In genomic region chr7:75761801-75762200, GRCh38 we compare ENCODE assay signal across 17 cellular contexts. TPM values are rescaled to one million over a fixed set of nuclear protein-coding genes. Genes with fewer than 3 reads are reported as not detected.
"Had no signal": no experiment of that assay in that cellular context is flagged by ENCODE, and none has a peak within 500 bp of the region (broad histone marks: within the 10 kb centered on the region; RNA-seq: fewer than 3 reads in every experiment).

No MANE protein-coding gene starts in this region.

RNA-seq across cellular contexts. Expression of gene CCL26, which starts 10.2 kb away (rescaled TPM):
- total RNA-seq: kidney epithelial cell, lung, mesothelial cell of epicardium, mononuclear cell, natural killer cell, occipital lobe, osteocyte, progenitor cell of endocrine pancreas, pulmonary artery endothelial cell, renal cortical epithelial cell, right lobe of liver, skeletal muscle tissue, smooth muscle cell, suprapubic skin, thoracic aorta had no signal

RNA-seq across cellular contexts. Expression of gene CCL24, which starts 51.8 kb away (rescaled TPM):
- total RNA-seq: kidney epithelial cell, left ventricle myocardium inferior, mesothelial cell of epicardium, mononuclear cell, natural killer cell, occipital lobe, osteocyte, progenitor cell of endocrine pancreas, pulmonary artery endothelial cell, renal cortical epithelial cell, right atrium auricular region, skeletal muscle tissue, smooth muscle cell, thoracic aorta had no signal
- polyA plus RNA-seq: smooth muscle cell had no signal
